10 cellular contexts compared by ENCODE assay signal in genomic region chr21:39022901-39023693, GRCh38.
DNase-seq lines count a peak whose midpoint lies in the region; ATAC-seq and TF ChIP-seq lines count a peak whose summit lies in the region.
"Had no signal": no experiment of that assay in that cellular context is flagged by ENCODE, and none has a peak within 500 bp of the region (broad histone marks: within the 10 kb centered on the region; RNA-seq: fewer than 3 reads in every experiment).

No MANE protein-coding gene starts in this region.

- H3K4me3 ChIP-seq in breast epithelium = no peak overlapping the region
- H3K4me3 ChIP-seq in tibial artery = peak overlapping the region; percentile 5 to 23
- H3K4me3 ChIP-seq: MG63 had no signal

- intact Hi-C loops in breast epithelium (cut with DNase I; ENCODE audit: low total_unique reads) (no loop called here), left colon (cut with DNase I, micrococcal nuclease) (no loop called here), tibial artery (cut with DNase I; ENCODE audit: low total_unique reads) (loop anchor here (10.0 kb wide), 1 partner anchor 218 kb away; the partner anchor contains the start of gene ETS2)

- TF ChIP-seq CTCF in breast epithelium (IDR thresholded peaks at IDR 0.05) (no peak), tibial artery (IDR thresholded peaks at IDR 0.05) (peak in 1 of 2 experiments; percentile 19)

- H3K9me3 ChIP-seq in breast epithelium = peaks cover 0 to 6% of the 10 kb centered on the region in 2 donors
- peaks cover 0 to 5% (median 0%) of the 10 kb centered on the region in 3 donors for H3K9me3 ChIP-seq in tibial artery

- H3K27ac ChIP-seq in breast epithelium (peak overlapping the region; percentile 66 to 85), tibial artery (peak overlapping the region; percentile 74 to 77)
- H3K27ac ChIP-seq: 22Rv1 had no signal

- H3K4me1 ChIP-seq in breast epithelium (peaks cover 12 to 14% of the 10 kb centered on the region in 2 donors), tibial artery (peaks cover 0 to 36% (median 33%) of the 10 kb centered on the region in 4 donors)

- no peaks in the 10 kb centered on the region for H3K36me3 ChIP-seq in breast epithelium
- no peaks in the 10 kb centered on the region for H3K36me3 ChIP-seq in tibial artery
- H3K36me3 ChIP-seq: MG63 had no signal

- DNase-seq in DMS 273 (lab: John Stamatoyannopoulos, UW; ENCODE audit: unreplicated experiment) = peak; percentile 19
- DNase-seq in DMS 273 treated with DMSO at 0.1 percent for 48 hours (lab: John Stamatoyannopoulos, UW) = no peak
- peak in 1 of 2 donors; percentile 85 for DNase-seq in breast epithelium (ENCODE audit: low spot score in 2 of 2)
- no peak for DNase-seq in left colon
- DNase-seq in tibial artery = peak in 1 of 2 donors; percentile 83
- no peak for DNase-seq in OCI-M2 (lab: John Stamatoyannopoulos, UW; ENCODE audit: unreplicated experiment)
- no peak for DNase-seq in T-helper 9 cell
- no peak for DNase-seq in G401 (ENCODE audit: low spot score)
- DNase-seq: MG63 had no signal

- no peaks in the 10 kb centered on the region for H3K27me3 ChIP-seq in breast epithelium
- H3K27me3 ChIP-seq in tibial artery = no peaks in the 10 kb centered on the region
- H3K27me3 ChIP-seq: MG63 had no signal

- in situ Hi-C loops in G401 (cut with HindIII; ENCODE audit: low sequenced_read_pairs) = no loop called here

- TF ChIP-seq POLR2A in breast epithelium (IDR thresholded peaks at IDR 0.05) = no peak

- peak; percentile 67 for ATAC-seq in left colon

Comparison
In these comparisons a context has a peak if more than half of its experiments do, and no peak if none do; other contexts are left out.
1. H3K4me3 ChIP-seq: peak in tibial artery (2 of 2); none in breast epithelium (0 of 3).